Comparison of ENCODE assay signal across 20 cellular contexts in genomic region chr3:129358177-129359101, GRCh38.
DNase-seq lines count a peak whose midpoint lies in the region; ATAC-seq, FAIRE-seq and TF ChIP-seq lines count a peak whose summit lies in the region.
"Had no signal": no experiment of that assay in that cellular context is flagged by ENCODE, and none has a peak within 500 bp of the region (broad histone marks: within the 10 kb centered on the region; RNA-seq: fewer than 3 reads in every experiment).

No MANE protein-coding gene starts in this region.

- no peak for TF ChIP-seq POLR2A in H1 (IDR thresholded peaks at IDR 0.05; ENCODE audit: control extremely low read depth in 1 of 2, low read depth in 2 of 2, low read length in 2 of 2)

- WGBS in SK-N-SH (ENCODE audit: low lambda C conversion rate), result 73% methylated on average over 8 of the region's 23 CpGs
- WGBS in HUES64, result 89% methylated on average over 23 of the region's 23 CpGs
- 85% methylated on average over 23 of the region's 23 CpGs; no CpG with 5 or more reads in 1 of the 2 experiments for WGBS in H1 (ENCODE audit: extremely low coverage in 1 of 2, insufficient coverage in 1 of 2, insufficient read length in 1 of 2, insufficient replicate concordance in 2 of 2, low coverage in 1 of 2, low lambda C conversion rate in 2 of 2, missing lambda C conversion rate in 1 of 2), 2 experiments
- WGBS in neuronal stem cell (ENCODE audit: extremely low coverage in 2 of 2, insufficient read length in 2 of 2, insufficient replicate concordance in 1 of 2), 2 donors, result no CpG with 5 or more reads among the region's 23 CpGs

- H3K4me2 ChIP-seq in SK-N-SH (no peak overlapping the region), H1 (ENCODE audit: insufficient read depth in 1 of 2, low read depth in 2 of 2, low read length in 2 of 2) (0 out of 4 replicates have a peak overlapping the region, but pooled peaks of 1 of the 2 experiments have one; percentile 37), neuronal stem cell (ENCODE audit: insufficient read depth, low read length, poor library complexity, severe bottlenecking) (no peak overlapping the region)

- H2BK12ac ChIP-seq in H1 (ENCODE audit: low read depth, low read length) (no peak overlapping the region; the same call in 1 of the 2 replicates), neuronal stem cell (ENCODE audit: low read length) (peak overlapping the region; percentile 73)

- H3K4me3 ChIP-seq in SK-N-SH (ENCODE audit: low read depth in 2 of 2, low read length in 1 of 2), result no peak overlapping the region
- H3K4me3 ChIP-seq in HUES64 (ENCODE audit: low read length), result no peak overlapping the region
- no peak overlapping the region for H3K4me3 ChIP-seq in H1 (ENCODE audit: extremely low read depth in 1 of 4, insufficient read depth in 2 of 4, low read depth in 3 of 4, low read length in 4 of 4)
- no peak overlapping the region for H3K4me3 ChIP-seq in neuronal stem cell (ENCODE audit: low read length in 2 of 2)
- H3K4me3 ChIP-seq: coronary artery, Peyer's patch had no signal

- H3K4ac ChIP-seq in H1 (replicated peaks; ENCODE audit: insufficient read length, low read depth, low read length) (no peak overlapping the region), neuronal stem cell (ENCODE audit: low read length) (no peak overlapping the region)

- TF ChIP-seq RAD21 in SK-N-SH (IDR thresholded peaks at IDR 0.05; ENCODE audit: low read length) (no peak), H1 (IDR thresholded peaks at IDR 0.05 in 1 of 2, conservative IDR thresholded peaks at IDR 0.05 in 1 of 2; ENCODE audit: low read depth in 2 of 2, low read length in 2 of 2) (no peak)

- ATAC-seq in SK-N-SH treated with all-trans-retinoic acid at 6 μM for 48 hours, result no peak
- no peak for ATAC-seq in HG03439 (IDR thresholded peaks at IDR 0.05; ENCODE audit: unreplicated experiment)
- ATAC-seq: left colon had no signal

- H4K20me1 ChIP-seq in SK-N-SH (ENCODE audit: insufficient read depth), result no peaks in the 10 kb centered on the region
- H4K20me1 ChIP-seq in H1 (replicated peaks in 1 of 2; ENCODE audit: control insufficient read depth in 1 of 2, insufficient read depth in 2 of 2, low read length in 2 of 2), result no peaks in the 10 kb centered on the region

- no peak overlapping the region for H2BK15ac ChIP-seq in H1 (ENCODE audit: low read length)
- peak overlapping the region; percentile 91 for H2BK15ac ChIP-seq in neuronal stem cell (ENCODE audit: low read length)

- H3K79me2 ChIP-seq in SK-N-SH (ENCODE audit: insufficient read depth), result no peaks in the 10 kb centered on the region
- H3K79me2 ChIP-seq in H1 (ENCODE audit: control insufficient read depth in 1 of 2, insufficient read depth in 2 of 2, low read length in 2 of 2), result no peaks in the 10 kb centered on the region

- H3K14ac ChIP-seq in H1 (ENCODE audit: insufficient read length) (no peak overlapping the region), neuronal stem cell (ENCODE audit: low read length) (no peak overlapping the region)

- H3K4me1 ChIP-seq in SK-N-SH (ENCODE audit: control insufficient read depth in 1 of 2, insufficient read depth in 2 of 2, low read depth in 1 of 2, low read length in 1 of 2) (peaks cover 0 to 32% of the 10 kb centered on the region in 2 experiments; a peak in 1 of 4 replicates), HUES64 (ENCODE audit: insufficient read depth, low read length) (peaks cover 5% of the 10 kb centered on the region; the same call in 1 of the 2 replicates), H1 (replicated peaks in 1 of 4; ENCODE audit: control insufficient read depth in 3 of 4, insufficient read depth in 4 of 4, low read length in 3 of 4) (peaks cover 0 to 5% (median 2%) of the 10 kb centered on the region in 4 experiments; a peak in 1 of 7 replicates), neuronal stem cell (ENCODE audit: control insufficient read depth in 2 of 2, insufficient read depth in 1 of 2, low read depth in 1 of 2, low read length in 2 of 2) (peaks cover 0 to 7% of the 10 kb centered on the region in 2 donors)
- H3K4me1 ChIP-seq: Peyer's patch had no signal

- CTCF ChIA-PET in SK-N-SH (lab: Yijun Ruan, JAX), result interaction anchor here (1.3 to 1.6 kb wide), 2 partner anchors 25 to 42 kb away, joined by 3 read pairs; no protein-coding TSS in a partner anchor
- CTCF ChIA-PET in H1 (lab: Charles Lee; ENCODE audit: partially characterized antibody), result interaction anchor here (0.8 to 2.3 kb wide), 5 partner anchors 19 to 43 kb away, joined by 3 to 8 read pairs (median 4); a partner anchor contains a TSS

- H2AK5ac ChIP-seq in H1 (ENCODE audit: low read depth, low read length) (no peak overlapping the region), neuronal stem cell (ENCODE audit: low read depth, low read length) (peak overlapping the region; percentile 92)

- H2BK120ac ChIP-seq in H1 (replicated peaks; ENCODE audit: low read depth, low read length), result no peak overlapping the region
- peak overlapping the region; percentile 47 for H2BK120ac ChIP-seq in neuronal stem cell (ENCODE audit: low read depth, low read length)

- H3K23ac ChIP-seq in H1 (ENCODE audit: insufficient read length), result no peak overlapping the region
- H3K23ac ChIP-seq in neuronal stem cell (ENCODE audit: low read depth, low read length, poor library complexity), result peak overlapping the region; percentile 47

- peak; percentile 63 for DNase-seq in SK-N-SH
- DNase-seq in H1 (ENCODE audit: low read depth in 1 of 2, low spot score in 2 of 2), result no peak
- no peak for DNase-seq in neuronal stem cell (ENCODE audit: low spot score)
- DNase-seq in activated CD4-positive, alpha-beta T cell treated with anti-CD3 and anti-CD28 coated beads for 4 hours, result no peak
- DNase-seq in activated effector memory CD4-positive, alpha-beta T cell treated with Interleukin-2 at 50 U/mL for 16 hours, result no peak
- DNase-seq: activated B cell treated with CpG ODN at 0.5 μM for 24 hours; activated CD4-positive, alpha-beta memory T cell treated with anti-CD3 and anti-CD28 coated beads for 36 hours; activated effector memory CD4-positive, alpha-beta T cell treated with anti-CD3 and anti-CD28 coated beads, Interleukin-2, amount 50 U/mL, for 16 hours; head of caudate nucleus; midbrain; NCI-H1930; NK-92 treated with Interleukin-12 subunit alpha and Interleukin-12 subunit beta, amount 100 ng/mL, for 24 hours; Peyer's patch; T-helper 9 cell had no signal

- POLR2A ChIA-PET in SK-N-SH (lab: Yijun Ruan, JAX) (interaction anchor here (0.9 to 1.2 kb wide), 2 partner anchors 42 to 43 kb away, joined by 3 to 4 read pairs; a partner anchor contains a TSS), H1 (lab: Charles Lee; ENCODE audit: partially characterized antibody) (interaction anchor here (1.0 to 4.4 kb wide), 5 partner anchors 9 to 42 kb away, joined by 3 to 22 read pairs (median 6); a partner anchor contains a TSS)

- H2AFZ ChIP-seq in SK-N-SH (ENCODE audit: low read depth) (no peak overlapping the region), H1 (ENCODE audit: low read length) (peak overlapping the region; percentile 20; the same call in 1 of the 2 replicates), neuronal stem cell (ENCODE audit: low read length) (peak overlapping the region; percentile 4)

- H2BK20ac ChIP-seq in H1 (ENCODE audit: low read length), result no peak overlapping the region

- H3K9ac ChIP-seq in SK-N-SH, result no peak overlapping the region
- H3K9ac ChIP-seq in HUES64 (ENCODE audit: low read depth, low read length), result peak overlapping the region; percentile 36; the same call in 1 of the 2 replicates
- H3K9ac ChIP-seq in H1 (replicated peaks in 1 of 4; ENCODE audit: extremely low read depth in 1 of 4, low read depth in 3 of 4, low read length in 3 of 4), result no peak overlapping the region; a peak in 1 of 7 replicates
- peak overlapping the region; percentile 60 for H3K9ac ChIP-seq in neuronal stem cell (ENCODE audit: low read depth, low read length, poor library complexity)

- H3K27ac ChIP-seq in SK-N-SH (ENCODE audit: low read depth in 2 of 2, low read length in 1 of 2), result peak overlapping the region in 1 of 2 experiments; percentile 34; a peak in 1 of 4 replicates
- no peak overlapping the region for H3K27ac ChIP-seq in HUES64 (ENCODE audit: low read depth, low read length)
- H3K27ac ChIP-seq in H1 (ENCODE audit: low read depth, low read length), result no peak overlapping the region
- no peak overlapping the region for H3K27ac ChIP-seq in neuronal stem cell (replicated peaks; ENCODE audit: low read length)
- H3K27ac ChIP-seq: C4-2B, coronary artery, Peyer's patch had no signal

- H3F3A ChIP-seq in SK-N-SH (replicated peaks; ENCODE audit: insufficient read depth), result no peaks in the 10 kb centered on the region

- no peaks in the 10 kb centered on the region for H3K9me2 ChIP-seq in SK-N-SH

- H3K56ac ChIP-seq in H1 (replicated peaks; ENCODE audit: insufficient read length, low read depth, low read length), result no peak overlapping the region

- 0 out of 4 replicates have a peak, but pooled peaks of 1 of the 2 experiments have one; percentile 16 for TF ChIP-seq EP300 in SK-N-SH (IDR thresholded peaks at IDR 0.05; ENCODE audit: borderline replicate concordance in 1 of 2, low read depth in 1 of 2, low read length in 1 of 2)
- TF ChIP-seq EP300 in H1 (IDR thresholded peaks at IDR 0.05; ENCODE audit: borderline replicate concordance in 1 of 2, low read depth in 2 of 2, low read length in 2 of 2), result no peak

- no peak overlapping the region for H3K18ac ChIP-seq in H1 (ENCODE audit: extremely low read depth, low read length)
- H3K18ac ChIP-seq in neuronal stem cell (ENCODE audit: low read length), result peak overlapping the region; percentile 88

- FAIRE-seq in H1 (lab: Jason Lieb, UNC), result no peak

- H2BK5ac ChIP-seq in H1 (ENCODE audit: low read depth, low read length) (no peak overlapping the region), neuronal stem cell (ENCODE audit: low read length) (peak overlapping the region; percentile 39)

- no peak overlapping the region for H4K91ac ChIP-seq in H1 (replicated peaks; ENCODE audit: insufficient read length, low read length)
- no peak overlapping the region for H4K91ac ChIP-seq in neuronal stem cell (ENCODE audit: low read depth, low read length, poor library complexity)

- no peak overlapping the region for H4K5ac ChIP-seq in H1 (ENCODE audit: insufficient read length, low read depth, low read length)

- H3K79me1 ChIP-seq in H1 (ENCODE audit: low read depth, low read length) (no peaks in the 10 kb centered on the region), neuronal stem cell (ENCODE audit: low read depth, low read length) (peaks cover 2% of the 10 kb centered on the region)

- H4K8ac ChIP-seq in H1 (ENCODE audit: extremely low read depth, insufficient read depth, low read length) (peak overlapping the region; percentile 57; the same call in 1 of the 2 replicates), neuronal stem cell (ENCODE audit: low read depth, low read length) (no peak overlapping the region)

- TF ChIP-seq CTCF in SK-N-SH (IDR thresholded peaks at IDR 0.05) (no peak), H1 (IDR thresholded peaks at IDR 0.05; ENCODE audit: control extremely low read depth in 1 of 3, insufficient read depth in 1 of 3, low read depth in 1 of 3, low read length in 3 of 3) (no peak)

- H3K23me2 ChIP-seq in H1 (ENCODE audit: low read depth, low read length), result no peaks in the 10 kb centered on the region

- H3K9me3 ChIP-seq in SK-N-SH (no peaks in the 10 kb centered on the region), HUES64 (ENCODE audit: insufficient read depth, low read depth, low read length) (no peaks in the 10 kb centered on the region), H1 (ENCODE audit: insufficient read depth in 2 of 2, low read depth in 1 of 2, low read length in 1 of 2) (peaks cover 0 to 3% of the 10 kb centered on the region in 2 experiments; a peak in 1 of 4 replicates), neuronal stem cell (replicated peaks in 1 of 2; ENCODE audit: control insufficient read depth in 2 of 2, insufficient read depth in 1 of 2, low read depth in 1 of 2, low read length in 2 of 2) (no peaks in the 10 kb centered on the region)
- H3K9me3 ChIP-seq: Peyer's patch had no signal

- H3K36me3 ChIP-seq in SK-N-SH (replicated peaks in 1 of 2; ENCODE audit: control insufficient read depth in 1 of 2, insufficient read depth in 2 of 2, low read length in 1 of 2), result no peaks in the 10 kb centered on the region
- no peaks in the 10 kb centered on the region for H3K36me3 ChIP-seq in HUES64 (ENCODE audit: insufficient read depth, low read length)
- no peaks in the 10 kb centered on the region for H3K36me3 ChIP-seq in H1 (ENCODE audit: control insufficient read depth in 2 of 4, insufficient read depth in 4 of 4, low read length in 3 of 4)
- H3K36me3 ChIP-seq in neuronal stem cell (replicated peaks in 1 of 2; ENCODE audit: control insufficient read depth in 2 of 2, insufficient read depth in 2 of 2, low read length in 2 of 2), result no peaks in the 10 kb centered on the region
- H3K36me3 ChIP-seq: Peyer's patch had no signal

- H3K27me3 ChIP-seq in SK-N-SH (ENCODE audit: insufficient read depth) (no peaks in the 10 kb centered on the region), HUES64 (ENCODE audit: insufficient read depth, low read length) (no peaks in the 10 kb centered on the region), H1 (replicated peaks in 1 of 4; ENCODE audit: control insufficient read depth in 3 of 4, extremely low read depth in 1 of 4, insufficient read depth in 3 of 4, low read length in 3 of 4) (no peaks in the 10 kb centered on the region), neuronal stem cell (ENCODE audit: control insufficient read depth in 3 of 3, insufficient read depth in 3 of 3, low read depth in 1 of 3, low read length in 3 of 3) (peaks cover 0 to 16% (median 0%) of the 10 kb centered on the region in 3 experiments)
- H3K27me3 ChIP-seq: Peyer's patch had no signal

Comparison
In these comparisons a context has a peak if more than half of its experiments do, and no peak if none do; other contexts are left out.
1. H3K9ac ChIP-seq: peak in HUES64 (single experiment) and neuronal stem cell (single experiment); none in SK-N-SH (single experiment) and H1 (0 of 4).